2 cellular contexts compared by ENCODE assay signal in genomic region chr17:41751288-41751687, GRCh38.
TF ChIP-seq lines count a peak whose summit lies in the region.

No MANE protein-coding gene starts in this region.

TF ChIP-seq in A549, 52 proteins besides CTCF, POLR2A, EP300 and RAD21:
- TF ChIP-seq POLR2AphosphoS2 (conservative IDR thresholded peaks at IDR 0.05; ENCODE audit: low read length): 0 out of 2 replicates have a peak, but pooled peaks have one; percentile 8
- no peak for TF ChIP-seq PBX3 (IDR thresholded peaks at IDR 0.05)

TF ChIP-seq in K562, 482 proteins besides CTCF, POLR2A, EP300 and RAD21:
- TF ChIP-seq ERF (CRISPR knock-in tag; IDR thresholded peaks at IDR 0.05) (no peak), ZNF121 (CRISPR knock-in tag; conservative IDR thresholded peaks at IDR 0.05) (0 out of 2 replicates have a peak, but pooled peaks have one; percentile 38), C11orf30 (IDR thresholded peaks at IDR 0.05; ENCODE audit: low read depth) (no peak), KAT2B (IDR thresholded peaks at IDR 0.05; ENCODE audit: low read depth, low read length) (no peak), JUN (IDR thresholded peaks at IDR 0.05; ENCODE audit: borderline replicate concordance, low read depth, low read length) (no peak), JUN (CRISPR knock-in tag; IDR thresholded peaks at IDR 0.05; ENCODE audit: borderline replicate concordance) (no peak), ZNF561 (CRISPR knock-in tag; conservative IDR thresholded peaks at IDR 0.05) (no peak), SRSF3 (IDR thresholded peaks at IDR 0.05; ENCODE audit: insufficient read depth, low read length) (no peak), BRCA1 (IDR thresholded peaks at IDR 0.05) (no peak), BRCA1 (CRISPR knock-in tag; IDR thresholded peaks at IDR 0.05) (no peak), SRSF1 (IDR thresholded peaks at IDR 0.05; ENCODE audit: low read depth, low read length) (no peak)
TF ChIP-seq in K562: peak in this region for 1.
